23 cellular contexts compared by ENCODE assay signal in the genomic region with DNA sequence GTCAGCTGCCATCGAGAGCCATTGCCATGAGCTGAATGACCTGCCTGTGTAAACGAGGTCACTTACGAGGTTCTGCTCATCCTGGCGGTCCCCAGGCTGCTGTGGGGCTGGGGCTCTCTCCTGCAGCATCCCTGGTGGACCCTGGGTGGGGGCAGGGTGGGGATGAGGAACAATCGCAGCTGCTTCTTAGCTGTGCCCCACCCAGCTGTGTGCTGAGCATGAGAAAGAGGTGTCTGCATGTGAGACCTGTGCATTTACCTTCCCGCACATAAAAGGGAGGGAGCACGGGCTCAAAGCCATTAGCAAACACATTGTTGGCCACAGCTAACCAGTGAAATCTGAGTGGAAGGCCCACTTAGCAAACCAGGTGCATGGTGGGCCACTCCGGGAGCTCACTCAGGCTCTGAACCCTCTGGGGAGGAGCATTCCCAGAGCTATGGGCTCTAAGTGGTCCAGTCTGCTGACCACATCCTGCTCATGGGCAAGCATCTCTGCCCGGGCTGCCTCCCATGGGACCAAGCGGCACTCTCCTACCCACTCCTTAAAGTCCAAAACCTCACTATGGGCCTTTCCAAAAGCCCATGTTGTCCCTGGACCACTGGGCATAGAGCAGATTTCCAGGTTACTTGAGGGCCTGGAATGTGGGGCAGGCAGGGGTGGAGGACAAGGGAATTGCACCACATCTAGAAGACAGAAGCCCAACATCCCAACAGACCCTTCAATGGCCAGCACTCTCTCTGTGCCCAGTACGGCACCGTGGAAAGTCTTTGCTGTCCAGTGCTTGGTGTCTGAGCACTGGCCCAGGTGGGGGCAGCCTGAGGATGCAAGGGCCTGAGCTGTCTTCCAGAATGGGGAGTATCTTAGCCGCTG. TPM values are rescaled to one million over a fixed set of nuclear protein-coding genes. Genes with fewer than 3 reads are reported as not detected.
"Had no signal": no experiment of that assay in that cellular context is flagged by ENCODE, and none has a peak within 500 bp of the region (broad histone marks: within the 10 kb centered on the region; RNA-seq: fewer than 3 reads in every experiment).

No MANE protein-coding gene starts in this region.

- H3K9me3 ChIP-seq: gastroesophageal sphincter, left ventricle myocardium inferior, neutrophil, upper lobe of right lung had no signal

- H3K4me3 Mint-ChIP-seq: activated CD4-positive, alpha-beta T cell treated with anti-CD3 and anti-CD28 coated beads for 36 hours; activated T-helper 1 cell treated with anti-CD3 and anti-CD28 coated beads, Interleukin-12 subunit alpha, Interleukin-12 subunit beta, Interleukin-2, Interleukin-4 antibody, amounts not matched to agents 30 ng/mL and 10 ng/mL and 1 ng/mL, durations not matched to agents 14 hours and 24 hours and 36 hours; effector memory CD8-positive, alpha-beta T cell; natural killer cell; WTC11 had no signal

- H3K4me1 ChIP-seq: gastroesophageal sphincter, left ventricle myocardium inferior, parathyroid adenoma, upper lobe of right lung had no signal

- ATAC-seq: activated CD4-positive, alpha-beta T cell treated with anti-CD3 and anti-CD28 coated beads for 36 hours; effector memory CD8-positive, alpha-beta T cell; gastroesophageal sphincter; natural killer cell; WTC11 had no signal

- H3K4me3 ChIP-seq: gastroesophageal sphincter, left ventricle myocardium inferior, upper lobe of right lung had no signal

- H3K27me3 ChIP-seq: brain microvascular endothelial cell had no signal

- H3K4me1 Mint-ChIP-seq: activated CD4-positive, alpha-beta T cell treated with anti-CD3 and anti-CD28 coated beads for 36 hours; natural killer cell; WTC11 had no signal

- H3K36me3 Mint-ChIP-seq: natural killer cell, WTC11 had no signal

- H3K27ac ChIP-seq: brain microvascular endothelial cell, gastroesophageal sphincter, left ventricle myocardium inferior, neutrophil, parathyroid adenoma, upper lobe of right lung had no signal

- H3K9ac ChIP-seq: parathyroid adenoma had no signal

- H3K27ac Mint-ChIP-seq: activated CD4-positive, alpha-beta T cell treated with anti-CD3 and anti-CD28 coated beads for 36 hours; activated T-helper 1 cell treated with anti-CD3 and anti-CD28 coated beads, Interleukin-12 subunit alpha, Interleukin-12 subunit beta, Interleukin-2, Interleukin-4 antibody, amounts not matched to agents 30 ng/mL and 10 ng/mL and 1 ng/mL, durations not matched to agents 14 hours and 24 hours and 36 hours; effector memory CD8-positive, alpha-beta T cell; natural killer cell had no signal

- H3K36me3 ChIP-seq: brain microvascular endothelial cell, gastroesophageal sphincter, left ventricle myocardium inferior, neutrophil, upper lobe of right lung had no signal

- DNase-seq: activated CD4-positive, alpha-beta T cell treated with anti-CD3 and anti-CD28 coated beads for 36 hours; activated CD4-positive, alpha-beta T cell treated with anti-CD3 and anti-CD28 coated beads, Interleukin-2, amount 50 U/mL, for 4 hours; activated gamma-delta T cell; activated naive CD4-positive, alpha-beta T cell treated with anti-CD3 and anti-CD28 coated beads, Interleukin-2, amount 50 U/mL, for 16 hours; brain microvascular endothelial cell; central memory CD4-positive, alpha-beta T cell; effector memory CD8-positive, alpha-beta T cell; hypothalamus; left ventricle myocardium inferior; mammary epithelial cell; midbrain; natural killer cell; stimulated activated CD4-positive, alpha-beta T cell treated with anti-CD3 and anti-CD28 coated beads, Interleukin-2, amount 100 ng/mL, for 48 hours; stimulated activated CD8-positive, alpha-beta memory T cell treated with anti-CD3 and anti-CD28 coated beads, Interleukin-4, amount 100 ng/mL, for 48 hours; stimulated activated naive CD4-positive, alpha-beta T cell; T-helper 9 cell had no signal

- H3K9me3 Mint-ChIP-seq: activated T-helper 1 cell treated with anti-CD3 and anti-CD28 coated beads, Interleukin-12 subunit alpha, Interleukin-12 subunit beta, Interleukin-2, Interleukin-4 antibody, amounts not matched to agents 30 ng/mL and 10 ng/mL and 1 ng/mL, durations not matched to agents 14 hours and 24 hours and 36 hours; effector memory CD8-positive, alpha-beta T cell; natural killer cell; WTC11 had no signal

RNA-seq across cellular contexts. Expression of a gene that starts 41.1 kb away (rescaled TPM):
- total RNA-seq: activated CD4-positive, alpha-beta T cell treated with anti-CD3 and anti-CD28 coated beads for 36 hours; activated CD8-positive, alpha-beta memory T cell treated with anti-CD3 and anti-CD28 coated beads for 36 hours had no signal
